21 cellular contexts compared by ENCODE assay signal in the genomic region with DNA sequence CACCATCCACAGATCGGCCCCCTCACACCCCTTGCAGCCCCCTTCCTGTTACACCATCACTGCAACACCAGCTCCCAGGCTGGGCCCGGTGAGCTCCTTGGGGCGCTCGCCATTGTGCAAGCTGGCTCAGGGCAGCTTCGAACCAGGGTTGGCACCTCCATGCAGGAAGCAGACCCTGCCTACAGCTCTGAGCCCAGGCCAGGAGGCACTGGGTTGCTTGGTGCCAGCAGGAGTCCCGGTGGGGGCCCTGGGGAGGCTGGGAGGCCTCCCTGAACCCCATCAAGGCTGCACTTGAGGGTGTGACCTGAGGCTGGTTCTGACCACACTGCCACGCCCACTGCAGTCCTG.
"Had no signal": no experiment of that assay in that cellular context is flagged by ENCODE, and none has a peak within 500 bp of the region (broad histone marks: within the 10 kb centered on the region; RNA-seq: fewer than 3 reads in every experiment).

No MANE protein-coding gene starts in this region.

- H3K27me3 ChIP-seq: neutrophil, sigmoid colon, upper lobe of right lung had no signal

- DNase-seq: mesenchymal stem cell, occipital lobe, psoas muscle, sigmoid colon, tibial artery had no signal

- H3K4me1 Mint-ChIP-seq: naive thymus-derived CD8-positive, alpha-beta T cell; stimulated activated effector memory CD8-positive, alpha-beta T cell treated with anti-CD3 and anti-CD28 coated beads, Interleukin-12 subunit alpha, Interleukin-12 subunit beta, amount 100 ng/mL, for 72 hours had no signal

- H3K79me2 ChIP-seq: parathyroid adenoma had no signal

- H3K4me3 Mint-ChIP-seq: naive thymus-derived CD8-positive, alpha-beta T cell; nephron; neural crest cell; stimulated activated effector memory CD8-positive, alpha-beta T cell treated with anti-CD3 and anti-CD28 coated beads, Interleukin-12 subunit alpha, Interleukin-12 subunit beta, amount 100 ng/mL, for 72 hours; stimulated activated naive CD8-positive, alpha-beta T cell treated with anti-CD3 and anti-CD28 coated beads, Interleukin-15, Interleukin-2, amounts not matched to agents 100 ng/mL and 50 ng/mL, for 24 hours had no signal

- H3K9me3 Mint-ChIP-seq: naive thymus-derived CD8-positive, alpha-beta T cell; nephron; stimulated activated effector memory CD8-positive, alpha-beta T cell treated with anti-CD3 and anti-CD28 coated beads, Interleukin-12 subunit alpha, Interleukin-12 subunit beta, amount 100 ng/mL, for 72 hours; stimulated activated naive CD8-positive, alpha-beta T cell treated with anti-CD3 and anti-CD28 coated beads, Interleukin-15, Interleukin-2, amounts not matched to agents 100 ng/mL and 50 ng/mL, for 24 hours had no signal

- H3K9me3 ChIP-seq: left lung, lower lobe of right lung, neutrophil, psoas muscle, sigmoid colon, spleen, suprapubic skin, thoracic aorta, tibial artery, upper lobe of right lung had no signal

- H3K27me3 Mint-ChIP-seq: stimulated activated naive CD8-positive, alpha-beta T cell treated with anti-CD3 and anti-CD28 coated beads, Interleukin-15, Interleukin-2, amounts not matched to agents 100 ng/mL and 50 ng/mL, for 24 hours had no signal

- H3K36me3 ChIP-seq: left lung, neutrophil, spleen, suprapubic skin, thoracic aorta, tibial artery, upper lobe of right lung had no signal

- H3K36me3 Mint-ChIP-seq: naive thymus-derived CD8-positive, alpha-beta T cell; stimulated activated effector memory CD8-positive, alpha-beta T cell treated with anti-CD3 and anti-CD28 coated beads, Interleukin-12 subunit alpha, Interleukin-12 subunit beta, amount 100 ng/mL, for 72 hours had no signal

- H3K9ac ChIP-seq: parathyroid adenoma had no signal

- H3K27ac ChIP-seq: left lung, lower lobe of right lung, neutrophil, parathyroid adenoma, psoas muscle, sigmoid colon, spleen, suprapubic skin, thoracic aorta, tibial artery, upper lobe of right lung had no signal

- H3K4me3 ChIP-seq: left lung, lower lobe of right lung, psoas muscle, sigmoid colon, spleen, suprapubic skin, thoracic aorta, tibial artery, upper lobe of right lung had no signal

- H3K4me1 ChIP-seq: left lung, lower lobe of right lung, parathyroid adenoma, psoas muscle, suprapubic skin, tibial artery, upper lobe of right lung had no signal

- H3K27ac Mint-ChIP-seq: naive thymus-derived CD8-positive, alpha-beta T cell; nephron; stimulated activated effector memory CD8-positive, alpha-beta T cell treated with anti-CD3 and anti-CD28 coated beads, Interleukin-12 subunit alpha, Interleukin-12 subunit beta, amount 100 ng/mL, for 72 hours; stimulated activated naive CD8-positive, alpha-beta T cell treated with anti-CD3 and anti-CD28 coated beads, Interleukin-15, Interleukin-2, amounts not matched to agents 100 ng/mL and 50 ng/mL, for 24 hours had no signal

- H2AFZ ChIP-seq: parathyroid adenoma had no signal

- FAIRE-seq: keratinocyte, small intestine, urothelium cell line had no signal
